Comparison of ENCODE assay signal across 1 cellular context in genomic region chr2:134247679-134248078, GRCh38.
A peak's percentile ranks its signal among the peaks of the same experiment; 100 is the strongest.
TF ChIP-seq lines count a peak whose summit lies in the region.

No MANE protein-coding gene starts in this region.

TF ChIP-seq in GM12878, 131 proteins besides CTCF, POLR2A, EP300 and RAD21 (continued from another document and continues in another):
- TF ChIP-seq, protein P1, sequence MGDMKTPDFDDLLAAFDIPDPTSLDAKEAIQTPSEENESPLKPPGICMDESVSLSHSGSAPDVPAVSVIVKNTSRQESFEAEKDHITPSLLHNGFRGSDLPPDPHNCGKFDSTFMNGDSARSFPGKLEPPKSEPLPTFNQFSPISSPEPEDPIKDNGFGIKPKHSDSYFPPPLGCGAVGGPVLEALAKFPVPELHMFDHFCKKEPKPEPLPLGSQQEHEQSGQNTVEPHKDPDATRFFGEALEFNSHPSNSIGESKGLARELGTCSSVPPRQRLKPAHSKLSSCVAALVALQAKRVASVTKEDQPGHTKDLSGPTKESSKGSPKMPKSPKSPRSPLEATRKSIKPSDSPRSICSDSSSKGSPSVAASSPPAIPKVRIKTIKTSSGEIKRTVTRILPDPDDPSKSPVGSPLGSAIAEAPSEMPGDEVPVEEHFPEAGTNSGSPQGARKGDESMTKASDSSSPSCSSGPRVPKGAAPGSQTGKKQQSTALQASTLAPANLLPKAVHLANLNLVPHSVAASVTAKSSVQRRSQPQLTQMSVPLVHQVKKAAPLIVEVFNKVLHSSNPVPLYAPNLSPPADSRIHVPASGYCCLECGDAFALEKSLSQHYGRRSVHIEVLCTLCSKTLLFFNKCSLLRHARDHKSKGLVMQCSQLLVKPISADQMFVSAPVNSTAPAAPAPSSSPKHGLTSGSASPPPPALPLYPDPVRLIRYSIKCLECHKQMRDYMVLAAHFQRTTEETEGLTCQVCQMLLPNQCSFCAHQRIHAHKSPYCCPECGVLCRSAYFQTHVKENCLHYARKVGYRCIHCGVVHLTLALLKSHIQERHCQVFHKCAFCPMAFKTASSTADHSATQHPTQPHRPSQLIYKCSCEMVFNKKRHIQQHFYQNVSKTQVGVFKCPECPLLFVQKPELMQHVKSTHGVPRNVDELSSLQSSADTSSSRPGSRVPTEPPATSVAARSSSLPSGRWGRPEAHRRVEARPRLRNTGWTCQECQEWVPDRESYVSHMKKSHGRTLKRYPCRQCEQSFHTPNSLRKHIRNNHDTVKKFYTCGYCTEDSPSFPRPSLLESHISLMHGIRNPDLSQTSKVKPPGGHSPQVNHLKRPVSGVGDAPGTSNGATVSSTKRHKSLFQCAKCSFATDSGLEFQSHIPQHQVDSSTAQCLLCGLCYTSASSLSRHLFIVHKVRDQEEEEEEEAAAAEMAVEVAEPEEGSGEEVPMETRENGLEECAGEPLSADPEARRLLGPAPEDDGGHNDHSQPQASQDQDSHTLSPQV (IDR thresholded peaks at IDR 0.05) = no peak
- TF ChIP-seq, protein P2, sequence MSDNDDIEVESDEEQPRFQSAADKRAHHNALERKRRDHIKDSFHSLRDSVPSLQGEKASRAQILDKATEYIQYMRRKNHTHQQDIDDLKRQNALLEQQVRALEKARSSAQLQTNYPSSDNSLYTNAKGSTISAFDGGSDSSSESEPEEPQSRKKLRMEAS (IDR thresholded peaks at IDR 0.05; ENCODE audit: low read depth, low read length) = no peak
- TF ChIP-seq SMARCA5 (IDR thresholded peaks at IDR 0.05) (0 out of 2 replicates have a peak, but pooled peaks have one; percentile 13), ATF2 (IDR thresholded peaks at IDR 0.05; ENCODE audit: low read length) (peak; percentile 78; the same call in 1 of the 2 replicates), CHD2 (IDR thresholded peaks at IDR 0.05; ENCODE audit: borderline replicate concordance, low read depth, low read length) (no peak), SPI1 (IDR thresholded peaks at IDR 0.05; ENCODE audit: borderline replicate concordance, insufficient read depth, low read depth, low read length) (peak; percentile 93), CREB1 (IDR thresholded peaks at IDR 0.05; ENCODE audit: low read depth) (peak; percentile 39; the same call in 1 of the 2 replicates), POLR2AphosphoS2 (IDR thresholded peaks at IDR 0.05; ENCODE audit: low read depth, low read length) (no peak), TAF1 (IDR thresholded peaks at IDR 0.05; ENCODE audit: borderline replicate concordance, low read depth, low read length) (no peak), ZNF384 (IDR thresholded peaks at IDR 0.05; ENCODE audit: borderline replicate concordance, low read depth, low read length) (no peak), YBX1 (IDR thresholded peaks at IDR 0.05) (no peak), EZH2 (IDR thresholded peaks at IDR 0.05; ENCODE audit: borderline replicate concordance, control insufficient read depth, low read depth, low read length) (no peak), POU2F2 (IDR thresholded peaks at IDR 0.05; ENCODE audit: borderline replicate concordance, low read depth, low read length) (no peak), E2F8 (IDR thresholded peaks at IDR 0.05; ENCODE audit: low read depth, partially characterized antibody) (no peak), BRCA1 (IDR thresholded peaks at IDR 0.05; ENCODE audit: low read depth, low read length) (no peak), IRF5 (IDR thresholded peaks at IDR 0.05; ENCODE audit: borderline replicate concordance) (no peak), YY1 (IDR thresholded peaks at IDR 0.05; ENCODE audit: low read depth, low read length) (no peak), STAT1 (conservative IDR thresholded peaks at IDR 0.05) (no peak), JUNB (IDR thresholded peaks at IDR 0.05) (no peak; the same call in 1 of the 2 replicates), IKZF2 (IDR thresholded peaks at IDR 0.05) (peak; percentile 80 to 82), RCOR1 (conservative IDR thresholded peaks at IDR 0.05; ENCODE audit: low read depth, low read length) (no peak), MTA3 (IDR thresholded peaks at IDR 0.05; ENCODE audit: borderline replicate concordance, low read length) (no peak), TCF3 (IDR thresholded peaks at IDR 0.05; ENCODE audit: borderline replicate concordance, insufficient read depth, low read depth, low read length) (no peak), HDGF (IDR thresholded peaks at IDR 0.05) (no peak), ZSCAN29 (IDR thresholded peaks at IDR 0.05) (no peak), BCL11A (IDR thresholded peaks at IDR 0.05; ENCODE audit: low read depth, low read length) (no peak; the same call in 1 of the 2 replicates), NR2C1 (IDR thresholded peaks at IDR 0.05) (no peak), SUZ12 (IDR thresholded peaks at IDR 0.05; ENCODE audit: unreplicated experiment) (no peak), RFX5 (IDR thresholded peaks at IDR 0.05; ENCODE audit: low read depth, low read length) (no peak), ESRRA (IDR thresholded peaks at IDR 0.05; ENCODE audit: low read length) (no peak), RBBP5 (conservative IDR thresholded peaks at IDR 0.05) (no peak), FOXK2 (IDR thresholded peaks at IDR 0.05) (no peak), PAX8 (IDR thresholded peaks at IDR 0.05) (no peak), TCF7 (IDR thresholded peaks at IDR 0.05; ENCODE audit: borderline replicate concordance) (peak; percentile 46; the same call in 1 of the 2 replicates), BACH1 (IDR thresholded peaks at IDR 0.05; ENCODE audit: borderline replicate concordance) (no peak), BHLHE40 (IDR thresholded peaks at IDR 0.05; ENCODE audit: borderline replicate concordance in 1 of 2, low read depth in 2 of 2, low read length in 1 of 2) (peak in 1 of 2 experiments; percentile 13; a peak in 1 of 4 replicates), SREBF2 (IDR thresholded peaks at IDR 0.05; ENCODE audit: low read length) (no peak), FOS (IDR thresholded peaks at IDR 0.05; ENCODE audit: borderline replicate concordance, extremely low read depth, insufficient read length) (no peak), ZNF207 (IDR thresholded peaks at IDR 0.05; ENCODE audit: borderline replicate concordance) (no peak), EGR1 (IDR thresholded peaks at IDR 0.05; ENCODE audit: borderline replicate concordance in 1 of 2, low read depth in 2 of 2, low read length in 2 of 2) (no peak), SREBF1 (IDR thresholded peaks at IDR 0.05; ENCODE audit: low read length) (no peak), NFIC (IDR thresholded peaks at IDR 0.05; ENCODE audit: low read depth, low read length) (peak; percentile 77), RUNX3 (IDR thresholded peaks at IDR 0.05; ENCODE audit: low read length) (peak; percentile 61)
- TF ChIP-seq, protein P3, sequence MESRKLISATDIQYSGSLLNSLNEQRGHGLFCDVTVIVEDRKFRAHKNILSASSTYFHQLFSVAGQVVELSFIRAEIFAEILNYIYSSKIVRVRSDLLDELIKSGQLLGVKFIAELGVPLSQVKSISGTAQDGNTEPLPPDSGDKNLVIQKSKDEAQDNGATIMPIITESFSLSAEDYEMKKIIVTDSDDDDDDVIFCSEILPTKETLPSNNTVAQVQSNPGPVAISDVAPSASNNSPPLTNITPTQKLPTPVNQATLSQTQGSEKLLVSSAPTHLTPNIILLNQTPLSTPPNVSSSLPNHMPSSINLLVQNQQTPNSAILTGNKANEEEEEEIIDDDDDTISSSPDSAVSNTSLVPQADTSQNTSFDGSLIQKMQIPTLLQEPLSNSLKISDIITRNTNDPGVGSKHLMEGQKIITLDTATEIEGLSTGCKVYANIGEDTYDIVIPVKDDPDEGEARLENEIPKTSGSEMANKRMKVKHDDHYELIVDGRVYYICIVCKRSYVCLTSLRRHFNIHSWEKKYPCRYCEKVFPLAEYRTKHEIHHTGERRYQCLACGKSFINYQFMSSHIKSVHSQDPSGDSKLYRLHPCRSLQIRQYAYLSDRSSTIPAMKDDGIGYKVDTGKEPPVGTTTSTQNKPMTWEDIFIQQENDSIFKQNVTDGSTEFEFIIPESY (IDR thresholded peaks at IDR 0.05) = no peak
- TF ChIP-seq, protein P4, sequence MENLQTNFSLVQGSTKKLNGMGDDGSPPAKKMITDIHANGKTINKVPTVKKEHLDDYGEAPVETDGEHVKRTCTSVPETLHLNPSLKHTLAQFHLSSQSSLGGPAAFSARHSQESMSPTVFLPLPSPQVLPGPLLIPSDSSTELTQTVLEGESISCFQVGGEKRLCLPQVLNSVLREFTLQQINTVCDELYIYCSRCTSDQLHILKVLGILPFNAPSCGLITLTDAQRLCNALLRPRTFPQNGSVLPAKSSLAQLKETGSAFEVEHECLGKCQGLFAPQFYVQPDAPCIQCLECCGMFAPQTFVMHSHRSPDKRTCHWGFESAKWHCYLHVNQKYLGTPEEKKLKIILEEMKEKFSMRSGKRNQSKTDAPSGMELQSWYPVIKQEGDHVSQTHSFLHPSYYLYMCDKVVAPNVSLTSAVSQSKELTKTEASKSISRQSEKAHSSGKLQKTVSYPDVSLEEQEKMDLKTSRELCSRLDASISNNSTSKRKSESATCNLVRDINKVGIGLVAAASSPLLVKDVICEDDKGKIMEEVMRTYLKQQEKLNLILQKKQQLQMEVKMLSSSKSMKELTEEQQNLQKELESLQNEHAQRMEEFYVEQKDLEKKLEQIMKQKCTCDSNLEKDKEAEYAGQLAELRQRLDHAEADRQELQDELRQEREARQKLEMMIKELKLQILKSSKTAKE (IDR thresholded peaks at IDR 0.05; ENCODE audit: low read depth, poor library complexity, severe bottlenecking) = peak; percentile 53
- TF ChIP-seq, protein P5, sequence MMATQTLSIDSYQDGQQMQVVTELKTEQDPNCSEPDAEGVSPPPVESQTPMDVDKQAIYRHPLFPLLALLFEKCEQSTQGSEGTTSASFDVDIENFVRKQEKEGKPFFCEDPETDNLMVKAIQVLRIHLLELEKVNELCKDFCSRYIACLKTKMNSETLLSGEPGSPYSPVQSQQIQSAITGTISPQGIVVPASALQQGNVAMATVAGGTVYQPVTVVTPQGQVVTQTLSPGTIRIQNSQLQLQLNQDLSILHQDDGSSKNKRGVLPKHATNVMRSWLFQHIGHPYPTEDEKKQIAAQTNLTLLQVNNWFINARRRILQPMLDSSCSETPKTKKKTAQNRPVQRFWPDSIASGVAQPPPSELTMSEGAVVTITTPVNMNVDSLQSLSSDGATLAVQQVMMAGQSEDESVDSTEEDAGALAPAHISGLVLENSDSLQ (IDR thresholded peaks at IDR 0.05) = peak; percentile 35; the same call in 1 of the 2 replicates
- TF ChIP-seq, protein P6, sequence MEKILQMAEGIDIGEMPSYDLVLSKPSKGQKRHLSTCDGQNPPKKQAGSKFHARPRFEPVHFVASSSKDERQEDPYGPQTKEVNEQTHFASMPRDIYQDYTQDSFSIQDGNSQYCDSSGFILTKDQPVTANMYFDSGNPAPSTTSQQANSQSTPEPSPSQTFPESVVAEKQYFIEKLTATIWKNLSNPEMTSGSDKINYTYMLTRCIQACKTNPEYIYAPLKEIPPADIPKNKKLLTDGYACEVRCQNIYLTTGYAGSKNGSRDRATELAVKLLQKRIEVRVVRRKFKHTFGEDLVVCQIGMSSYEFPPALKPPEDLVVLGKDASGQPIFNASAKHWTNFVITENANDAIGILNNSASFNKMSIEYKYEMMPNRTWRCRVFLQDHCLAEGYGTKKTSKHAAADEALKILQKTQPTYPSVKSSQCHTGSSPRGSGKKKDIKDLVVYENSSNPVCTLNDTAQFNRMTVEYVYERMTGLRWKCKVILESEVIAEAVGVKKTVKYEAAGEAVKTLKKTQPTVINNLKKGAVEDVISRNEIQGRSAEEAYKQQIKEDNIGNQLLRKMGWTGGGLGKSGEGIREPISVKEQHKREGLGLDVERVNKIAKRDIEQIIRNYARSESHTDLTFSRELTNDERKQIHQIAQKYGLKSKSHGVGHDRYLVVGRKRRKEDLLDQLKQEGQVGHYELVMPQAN (conservative IDR thresholded peaks at IDR 0.05) = no peak
- TF ChIP-seq, protein P7, sequence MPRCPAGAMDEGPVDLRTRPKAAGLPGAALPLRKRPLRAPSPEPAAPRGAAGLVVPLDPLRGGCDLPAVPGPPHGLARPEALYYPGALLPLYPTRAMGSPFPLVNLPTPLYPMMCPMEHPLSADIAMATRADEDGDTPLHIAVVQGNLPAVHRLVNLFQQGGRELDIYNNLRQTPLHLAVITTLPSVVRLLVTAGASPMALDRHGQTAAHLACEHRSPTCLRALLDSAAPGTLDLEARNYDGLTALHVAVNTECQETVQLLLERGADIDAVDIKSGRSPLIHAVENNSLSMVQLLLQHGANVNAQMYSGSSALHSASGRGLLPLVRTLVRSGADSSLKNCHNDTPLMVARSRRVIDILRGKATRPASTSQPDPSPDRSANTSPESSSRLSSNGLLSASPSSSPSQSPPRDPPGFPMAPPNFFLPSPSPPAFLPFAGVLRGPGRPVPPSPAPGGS (IDR thresholded peaks at IDR 0.05; ENCODE audit: borderline replicate concordance, insufficient read depth, low read depth, low read length, poor library complexity, severe bottlenecking) = peak; percentile 42
